Comparison of ENCODE assay signal across 10 cellular contexts in the genomic region with DNA sequence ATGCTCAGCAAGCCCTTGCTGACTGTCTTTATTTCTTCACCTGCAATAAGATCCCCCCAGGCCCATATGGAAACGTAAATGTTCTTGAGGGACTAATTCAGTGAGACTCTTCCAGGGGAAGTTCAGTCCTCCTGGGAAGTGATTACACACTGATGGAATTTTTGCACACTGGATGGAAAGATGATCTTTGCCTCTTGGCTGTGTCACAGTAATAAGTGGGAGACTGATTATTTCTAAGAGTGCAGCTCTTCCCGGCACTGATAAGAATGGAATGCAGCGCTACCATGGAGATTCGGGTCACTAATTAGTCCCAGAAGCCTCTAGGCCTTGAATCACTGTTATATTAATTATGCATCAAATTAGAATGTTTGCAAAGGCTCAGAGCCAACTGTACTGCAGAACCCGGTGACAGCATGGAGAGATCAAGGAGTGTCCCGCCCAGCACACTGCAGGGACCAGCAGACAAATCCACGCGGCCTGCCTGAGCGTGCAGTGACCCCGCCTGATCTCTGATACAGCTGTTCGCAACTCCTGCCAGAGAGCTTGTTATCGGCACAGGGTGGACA.
DNase-seq lines count a peak whose midpoint lies in the region; ATAC-seq, FAIRE-seq and TF ChIP-seq lines count a peak whose summit lies in the region.
"Had no signal": no experiment of that assay in that cellular context is flagged by ENCODE, and none has a peak within 500 bp of the region (broad histone marks: within the 10 kb centered on the region; RNA-seq: fewer than 3 reads in every experiment).

No MANE protein-coding gene starts in this region.

- intact Hi-C loops in pancreas (cut with DNase I) (no loop called here), tibial artery (cut with DNase I; ENCODE audit: low total_unique reads) (no loop called here)

- H3K27me3 ChIP-seq in BLaER1 (no peaks in the 10 kb centered on the region), pancreas (no peaks in the 10 kb centered on the region), tibial artery (no peaks in the 10 kb centered on the region)

- no peak overlapping the region for H3K27ac ChIP-seq in BLaER1
- H3K27ac ChIP-seq in pancreas = peak overlapping the region in 1 of 4 donors; percentile 35
- no peak overlapping the region for H3K27ac ChIP-seq in tibial artery

- peak overlapping the region; percentile 62 for H3K4me2 ChIP-seq in BLaER1

- DNase-seq in RPMI7951 (ENCODE audit: low read depth) (peak; percentile 87), foreskin fibroblast (peak; percentile 90 to 94), pancreas (peak in 2 of 6 donors; percentile 36 to 40), Kasumi-1 (lab: John Stamatoyannopoulos, UW) (no peak), NCI-H2171 (lab: John Stamatoyannopoulos, UW) (no peak), tibial artery (no peak)
- DNase-seq in activated naive CD4-positive, alpha-beta T cell treated with Interleukin-2 at 50 U/mL for 16 hours = no peak
- DNase-seq: NCI-H1436 had no signal

- H3K4me3 ChIP-seq in BLaER1 = no peak overlapping the region
- peak overlapping the region in 1 of 2 donors; percentile 36 for H3K4me3 ChIP-seq in foreskin fibroblast (ENCODE audit: low read depth in 1 of 2, low read length in 2 of 2)
- no peak overlapping the region for H3K4me3 ChIP-seq in pancreas
- no peak overlapping the region for H3K4me3 ChIP-seq in tibial artery

- H3K36me3 ChIP-seq in BLaER1 (no peaks in the 10 kb centered on the region), pancreas (no peaks in the 10 kb centered on the region), tibial artery (no peaks in the 10 kb centered on the region)

- no peak for FAIRE-seq in pancreas (lab: Jason Lieb, UNC)
- FAIRE-seq: TTC549 had no signal

- no peak overlapping the region for H3K9ac ChIP-seq in BLaER1

- TF ChIP-seq CTCF in foreskin fibroblast (IDR thresholded peaks at IDR 0.05; ENCODE audit: low read depth, low read length) = no peak
- no peak for TF ChIP-seq CTCF in pancreas (IDR thresholded peaks at IDR 0.05)
- no peak for TF ChIP-seq CTCF in tibial artery (IDR thresholded peaks at IDR 0.05)

- ATAC-seq in pancreas = peak; percentile 72 to 88 (median 84)

- H3K4me1 ChIP-seq in BLaER1 = peaks cover 29% of the 10 kb centered on the region
- H3K4me1 ChIP-seq in pancreas = no peaks in the 10 kb centered on the region
- peaks cover 0 to 10% (median 2%) of the 10 kb centered on the region in 4 donors for H3K4me1 ChIP-seq in tibial artery

- H3K9me3 ChIP-seq in BLaER1 (peaks cover 34% of the 10 kb centered on the region), pancreas (no peaks in the 10 kb centered on the region), tibial artery (peaks cover 0 to 22% (median 0%) of the 10 kb centered on the region in 3 donors)

- 16 to 17% methylated on average over 12 of the region's 12 CpGs for WGBS in pancreas, 2 donors

- no peaks in the 10 kb centered on the region for H4K20me1 ChIP-seq in BLaER1

Comparison
In these comparisons a context has a peak if more than half of its experiments do, and no peak if none do; other contexts are left out.
1. DNase-seq: peak in RPMI7951 (single experiment) and foreskin fibroblast (2 of 2); none in Kasumi-1 (0 of 2), NCI-H2171 (single experiment), tibial artery (0 of 2) and activated naive CD4-positive, alpha-beta T cell treated with Interleukin-2 at 50 U/mL for 16 hours (single experiment).